ENCODE assay signal across 26 cellular contexts in genomic region chr7:43364391-43364790, GRCh38.
"Had no signal": no experiment of that assay in that cellular context is flagged by ENCODE, and none has a peak within 500 bp of the region (broad histone marks: within the 10 kb centered on the region; RNA-seq: fewer than 3 reads in every experiment).

No MANE protein-coding gene starts in this region.

- FAIRE-seq: endothelial cell of umbilical vein, islet of Langerhans had no signal

- H3K27ac ChIP-seq: coronary artery, esophagus muscularis mucosa, foreskin keratinocyte, gastroesophageal sphincter, heart right ventricle, left lung, ovary, psoas muscle, sigmoid colon, testis, tibial artery had no signal

- H3K36me3 ChIP-seq: esophagus muscularis mucosa, gastroesophageal sphincter, heart right ventricle, left lung, ovary, sigmoid colon, tibial artery had no signal

- ATAC-seq: foreskin keratinocyte; gastroesophageal sphincter; heart right ventricle; left cardiac atrium; left lung; naive thymus-derived CD8-positive, alpha-beta T cell; psoas muscle; right cardiac atrium; stimulated activated memory B cell treated with anti-CD40 and anti-IgM and Interleukin-4, amounts not matched to agents 10 μg/mL and 1 μg/mL and 100 μg/mL, for 72 hours; stimulated activated naive CD8-positive, alpha-beta T cell treated with anti-CD3 and anti-CD28 coated beads, Interleukin-15, Interleukin-2, amounts not matched to agents 100 U/mL and 50 U/mL, for 24 hours had no signal

- DNase-seq: dermis blood vessel endothelial cell; effector memory CD4-positive, alpha-beta T cell; foreskin keratinocyte; heart right ventricle; hippocampal formation; left cardiac atrium; left lung; mesendoderm; naive thymus-derived CD8-positive, alpha-beta T cell; nephron progenitor cell; occipital lobe; ovary; psoas muscle; sigmoid colon; stimulated activated CD4-positive, alpha-beta T cell treated with anti-CD3 and anti-CD28 coated beads, Interleukin-4, amount 100 ng/mL, for 4 hours; stimulated activated naive CD8-positive, alpha-beta T cell treated with anti-CD3 and anti-CD28 coated beads, Interleukin-15, Interleukin-2, amounts not matched to agents 100 U/mL and 50 U/mL, for 24 hours; substantia nigra; testis; tibial artery had no signal

- H3K4me1 ChIP-seq: foreskin keratinocyte, gastroesophageal sphincter, heart right ventricle, left lung, psoas muscle, testis, tibial artery had no signal

- H3K4me3 ChIP-seq: coronary artery, esophagus muscularis mucosa, gastroesophageal sphincter, heart right ventricle, left lung, ovary, psoas muscle, sigmoid colon, testis, tibial artery had no signal

- H3K27me3 ChIP-seq: esophagus muscularis mucosa, gastroesophageal sphincter, heart right ventricle, left lung, ovary, sigmoid colon, testis, tibial artery had no signal

- H3K9me3 ChIP-seq: esophagus muscularis mucosa, gastroesophageal sphincter, heart right ventricle, left lung, ovary, psoas muscle, sigmoid colon, testis, tibial artery had no signal
